Comparison of ENCODE assay signal across 32 cellular contexts in genomic region chr6:146741609-146742008, GRCh38.
DNase-seq lines count a peak whose midpoint lies in the region; ATAC-seq and TF ChIP-seq lines count a peak whose summit lies in the region.
"Had no signal": no experiment of that assay in that cellular context is flagged by ENCODE, and none has a peak within 500 bp of the region (broad histone marks: within the 10 kb centered on the region; RNA-seq: fewer than 3 reads in every experiment).

No MANE protein-coding gene starts in this region.

- H2AK5ac ChIP-seq in mesenchymal stem cell (ENCODE audit: low read length, severe bottlenecking): no peak overlapping the region

- no peak overlapping the region for H3K18ac ChIP-seq in mesenchymal stem cell (ENCODE audit: low read depth in 1 of 2, low read length in 2 of 2)

- no peak overlapping the region for H2BK5ac ChIP-seq in mesenchymal stem cell (ENCODE audit: low read depth, low read length, poor library complexity, severe bottlenecking)

- no peak overlapping the region for H3K27ac ChIP-seq in brain microvascular endothelial cell
- no peak overlapping the region for H3K27ac ChIP-seq in mesenchymal stem cell (ENCODE audit: low read length, poor library complexity, severe bottlenecking)
- H3K27ac ChIP-seq: BLaER1 treated with 17β-estradiol and CSF1 and Interleukin-3, amounts not matched to agents 10 nM and 100 nM; heart right ventricle; KMS-11; pancreas; PC-9; right atrium auricular region; upper lobe of right lung had no signal

- no peak overlapping the region for H2AFZ ChIP-seq in mesenchymal stem cell (ENCODE audit: low read depth, low read length)
- H2AFZ ChIP-seq: PC-9 had no signal

- no peaks in the 10 kb centered on the region for H3K4me1 ChIP-seq in mesenchymal stem cell (ENCODE audit: control insufficient read depth, insufficient read depth, low read depth, low read length)
- H3K4me1 ChIP-seq: BLaER1 treated with 17β-estradiol and CSF1 and Interleukin-3, amounts not matched to agents 10 nM and 100 nM; heart right ventricle; pancreas; right atrium auricular region; upper lobe of right lung had no signal

- no peak overlapping the region for H3K14ac ChIP-seq in mesenchymal stem cell (ENCODE audit: low read length in 2 of 2)

- H2BK15ac ChIP-seq in mesenchymal stem cell (ENCODE audit: low read depth, poor library complexity, severe bottlenecking): no peak overlapping the region

- H3K4ac ChIP-seq in mesenchymal stem cell (ENCODE audit: low read depth in 1 of 2, low read length in 2 of 2): no peak overlapping the region

- no peak overlapping the region for H2BK12ac ChIP-seq in mesenchymal stem cell (ENCODE audit: low read length in 2 of 2)

- in situ Hi-C loops in brain microvascular endothelial cell (cut with HindIII; ENCODE audit: low pct_ligation_motif_present, low sequenced_read_pairs): no loop called here

- ATAC-seq in GM21723 (IDR thresholded peaks at IDR 0.05; ENCODE audit: unreplicated experiment) (no peak), GM18505 (IDR thresholded peaks at IDR 0.05; ENCODE audit: unreplicated experiment) (no peak)
- ATAC-seq: activated naive CD8-positive, alpha-beta T cell treated with anti-CD3 and anti-CD28 coated beads, Interleukin-2, amount 50 U/mL, for 24 hours; activated T-cell treated with anti-CD3 and anti-CD28 coated beads, Interleukin-2, amount 50 U/mL, for 4 hours; heart right ventricle; left cardiac atrium; pancreas; stimulated activated memory B cell treated with anti-CD40 and anti-IgM and Interleukin-4, amounts not matched to agents 10 μg/mL and 1 μg/mL and 100 μg/mL, for 72 hours; upper lobe of right lung had no signal

- no peaks in the 10 kb centered on the region for H3K9me3 ChIP-seq in mesenchymal stem cell (ENCODE audit: control insufficient read depth, low read length)
- H3K9me3 ChIP-seq: BLaER1 treated with 17β-estradiol and CSF1 and Interleukin-3, amounts not matched to agents 10 nM and 100 nM; pancreas; right atrium auricular region; upper lobe of right lung had no signal

- H3K27me3 ChIP-seq in brain microvascular endothelial cell (replicated peaks) (peaks cover 5% of the 10 kb centered on the region), mesenchymal stem cell (ENCODE audit: control insufficient read depth in 1 of 2, insufficient read depth in 1 of 2, low read length in 2 of 2) (no peaks in the 10 kb centered on the region)
- H3K27me3 ChIP-seq: BLaER1 treated with 17β-estradiol and CSF1 and Interleukin-3, amounts not matched to agents 10 nM and 100 nM; heart right ventricle; pancreas; right atrium auricular region; upper lobe of right lung had no signal

- H3K36me3 ChIP-seq in brain microvascular endothelial cell (replicated peaks): no peaks in the 10 kb centered on the region
- H3K36me3 ChIP-seq in mesenchymal stem cell (ENCODE audit: control insufficient read depth in 1 of 2, insufficient read depth in 2 of 2, low read depth in 1 of 2, low read length in 2 of 2): no peaks in the 10 kb centered on the region
- H3K36me3 ChIP-seq: BLaER1 treated with 17β-estradiol and CSF1 and Interleukin-3, amounts not matched to agents 10 nM and 100 nM; heart right ventricle; pancreas; right atrium auricular region; upper lobe of right lung had no signal

- no peak overlapping the region for H4K91ac ChIP-seq in mesenchymal stem cell (ENCODE audit: low read length)

- no peak overlapping the region for H3K23ac ChIP-seq in mesenchymal stem cell (ENCODE audit: low read length in 2 of 2)

- H4K8ac ChIP-seq in mesenchymal stem cell (ENCODE audit: low read length): no peak overlapping the region

- no peak for TF ChIP-seq POLR2A in GM18505 (IDR thresholded peaks at IDR 0.05; ENCODE audit: borderline replicate concordance, extremely low read depth, insufficient read depth, insufficient read length)

- H3K79me1 ChIP-seq in mesenchymal stem cell (replicated peaks; ENCODE audit: low read length, poor library complexity, severe bottlenecking): no peaks in the 10 kb centered on the region

- H3K4me3 ChIP-seq in brain microvascular endothelial cell (ENCODE audit: low read depth, low read length): no peak overlapping the region
- no peak overlapping the region for H3K4me3 ChIP-seq in mesenchymal stem cell (ENCODE audit: insufficient read depth in 1 of 2, low read depth in 1 of 2, low read length in 2 of 2)
- H3K4me3 ChIP-seq: BLaER1 treated with 17β-estradiol and CSF1 and Interleukin-3, amounts not matched to agents 10 nM and 100 nM; heart right ventricle; pancreas; PC-9; right atrium auricular region; upper lobe of right lung had no signal

- no peak overlapping the region for H2BK120ac ChIP-seq in mesenchymal stem cell (ENCODE audit: low read depth, low read length)

- TF ChIP-seq CTCF in brain microvascular endothelial cell (IDR thresholded peaks at IDR 0.05; ENCODE audit: low read depth, low read length, missing control alignments): no peak

- DNase-seq in EH (ENCODE audit: low read depth) (peak; percentile 45), M059J (ENCODE audit: low read depth) (peak; percentile 91), brain microvascular endothelial cell (peak; percentile 5), mesenchymal stem cell (peak; percentile 77), putamen (ENCODE audit: low spot score) (no peak), NCI-H748 (lab: John Stamatoyannopoulos, UW; ENCODE audit: unreplicated experiment) (no peak)
- DNase-seq: activated CD4-positive, alpha-beta T cell treated with anti-CD3 and anti-CD28 coated beads, Interleukin-2, amount 10 ng/mL, durations not matched to agents 7 days and 5 days; activated gamma-delta T cell treated with Interleukin-2 at 50 U/mL for 16 hours; activated naive CD8-positive, alpha-beta T cell treated with anti-CD3 and anti-CD28 coated beads, Interleukin-2, amount 50 U/mL, for 24 hours; activated T-cell treated with anti-CD3 and anti-CD28 coated beads, Interleukin-2, amount 50 U/mL, for 4 hours; effector memory CD4-positive, alpha-beta T cell; foreskin melanocyte; GOT3; heart right ventricle; left cardiac atrium; mammary epithelial cell; NCI-H1436; NCI-H2081 treated with DMSO at 0.1 percent for 48 hours; nephron progenitor cell; NK-92 treated with Interleukin-12 subunit alpha and Interleukin-12 subunit beta, amount 100 ng/mL, for 24 hours; pancreas; PC-9; Right ventricle myocardium superior; stimulated activated CD4-positive, alpha-beta T cell treated with anti-CD3 and anti-CD28 coated beads, Interleukin-4, amount 100 ng/mL, for 4 hours; substantia nigra; upper lobe of right lung had no signal

- H3K9ac ChIP-seq in mesenchymal stem cell (ENCODE audit: low read length): no peak overlapping the region
- H3K9ac ChIP-seq: BLaER1 treated with 17β-estradiol and CSF1 and Interleukin-3, amounts not matched to agents 10 nM and 100 nM; KMS-11 had no signal

- H3K4me2 ChIP-seq in mesenchymal stem cell (ENCODE audit: low read length, poor library complexity, severe bottlenecking): no peak overlapping the region
- H3K4me2 ChIP-seq: BLaER1 treated with 17β-estradiol and CSF1 and Interleukin-3, amounts not matched to agents 10 nM and 100 nM; KMS-11; PC-9 had no signal

Comparison
In these comparisons a context has a peak if more than half of its experiments do, and no peak if none do; other contexts are left out.
1. DNase-seq: peak in EH (single experiment), M059J (single experiment), brain microvascular endothelial cell (single experiment) and mesenchymal stem cell (single experiment); none in putamen (single experiment) and NCI-H748 (single experiment).